2 cellular contexts compared by ENCODE assay signal in the genomic region with DNA sequence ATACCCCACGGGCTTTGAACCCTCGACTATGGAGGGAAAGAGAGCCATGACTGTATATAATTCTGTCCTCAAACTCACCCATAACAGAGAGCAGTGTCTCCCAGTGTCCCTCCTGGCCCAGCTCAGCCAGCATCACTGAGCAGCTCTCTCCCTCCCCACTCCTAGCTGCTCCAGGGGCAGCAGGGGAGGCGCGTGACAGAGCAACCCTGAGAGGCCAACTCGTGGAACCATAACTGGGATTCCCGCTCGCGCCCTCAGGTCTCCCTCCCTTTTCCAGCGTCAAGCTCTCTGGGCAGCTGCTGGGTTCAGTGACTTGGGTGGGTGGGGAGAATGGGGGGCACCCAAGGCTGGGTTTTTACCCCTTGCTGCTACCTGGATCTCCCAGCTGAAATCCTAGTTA.
TF ChIP-seq lines count a peak whose summit lies in the region.

No MANE protein-coding gene starts in this region.

TF ChIP-seq in GM23338, 12 proteins besides CTCF, POLR2A, EP300 and RAD21:
- TF ChIP-seq CREB1 (CRISPR knock-in tag; IDR thresholded peaks at IDR 0.05; ENCODE audit: low read depth) (no peak), POLR2AphosphoS5 (IDR thresholded peaks at IDR 0.05; ENCODE audit: low read depth) (no peak), ZNF331 (CRISPR knock-in tag; IDR thresholded peaks at IDR 0.05; ENCODE audit: low read depth) (no peak), EZH2 (IDR thresholded peaks at IDR 0.05; ENCODE audit: low read depth, unreplicated experiment) (no peak)
- TF ChIP-seq, protein P1, sequence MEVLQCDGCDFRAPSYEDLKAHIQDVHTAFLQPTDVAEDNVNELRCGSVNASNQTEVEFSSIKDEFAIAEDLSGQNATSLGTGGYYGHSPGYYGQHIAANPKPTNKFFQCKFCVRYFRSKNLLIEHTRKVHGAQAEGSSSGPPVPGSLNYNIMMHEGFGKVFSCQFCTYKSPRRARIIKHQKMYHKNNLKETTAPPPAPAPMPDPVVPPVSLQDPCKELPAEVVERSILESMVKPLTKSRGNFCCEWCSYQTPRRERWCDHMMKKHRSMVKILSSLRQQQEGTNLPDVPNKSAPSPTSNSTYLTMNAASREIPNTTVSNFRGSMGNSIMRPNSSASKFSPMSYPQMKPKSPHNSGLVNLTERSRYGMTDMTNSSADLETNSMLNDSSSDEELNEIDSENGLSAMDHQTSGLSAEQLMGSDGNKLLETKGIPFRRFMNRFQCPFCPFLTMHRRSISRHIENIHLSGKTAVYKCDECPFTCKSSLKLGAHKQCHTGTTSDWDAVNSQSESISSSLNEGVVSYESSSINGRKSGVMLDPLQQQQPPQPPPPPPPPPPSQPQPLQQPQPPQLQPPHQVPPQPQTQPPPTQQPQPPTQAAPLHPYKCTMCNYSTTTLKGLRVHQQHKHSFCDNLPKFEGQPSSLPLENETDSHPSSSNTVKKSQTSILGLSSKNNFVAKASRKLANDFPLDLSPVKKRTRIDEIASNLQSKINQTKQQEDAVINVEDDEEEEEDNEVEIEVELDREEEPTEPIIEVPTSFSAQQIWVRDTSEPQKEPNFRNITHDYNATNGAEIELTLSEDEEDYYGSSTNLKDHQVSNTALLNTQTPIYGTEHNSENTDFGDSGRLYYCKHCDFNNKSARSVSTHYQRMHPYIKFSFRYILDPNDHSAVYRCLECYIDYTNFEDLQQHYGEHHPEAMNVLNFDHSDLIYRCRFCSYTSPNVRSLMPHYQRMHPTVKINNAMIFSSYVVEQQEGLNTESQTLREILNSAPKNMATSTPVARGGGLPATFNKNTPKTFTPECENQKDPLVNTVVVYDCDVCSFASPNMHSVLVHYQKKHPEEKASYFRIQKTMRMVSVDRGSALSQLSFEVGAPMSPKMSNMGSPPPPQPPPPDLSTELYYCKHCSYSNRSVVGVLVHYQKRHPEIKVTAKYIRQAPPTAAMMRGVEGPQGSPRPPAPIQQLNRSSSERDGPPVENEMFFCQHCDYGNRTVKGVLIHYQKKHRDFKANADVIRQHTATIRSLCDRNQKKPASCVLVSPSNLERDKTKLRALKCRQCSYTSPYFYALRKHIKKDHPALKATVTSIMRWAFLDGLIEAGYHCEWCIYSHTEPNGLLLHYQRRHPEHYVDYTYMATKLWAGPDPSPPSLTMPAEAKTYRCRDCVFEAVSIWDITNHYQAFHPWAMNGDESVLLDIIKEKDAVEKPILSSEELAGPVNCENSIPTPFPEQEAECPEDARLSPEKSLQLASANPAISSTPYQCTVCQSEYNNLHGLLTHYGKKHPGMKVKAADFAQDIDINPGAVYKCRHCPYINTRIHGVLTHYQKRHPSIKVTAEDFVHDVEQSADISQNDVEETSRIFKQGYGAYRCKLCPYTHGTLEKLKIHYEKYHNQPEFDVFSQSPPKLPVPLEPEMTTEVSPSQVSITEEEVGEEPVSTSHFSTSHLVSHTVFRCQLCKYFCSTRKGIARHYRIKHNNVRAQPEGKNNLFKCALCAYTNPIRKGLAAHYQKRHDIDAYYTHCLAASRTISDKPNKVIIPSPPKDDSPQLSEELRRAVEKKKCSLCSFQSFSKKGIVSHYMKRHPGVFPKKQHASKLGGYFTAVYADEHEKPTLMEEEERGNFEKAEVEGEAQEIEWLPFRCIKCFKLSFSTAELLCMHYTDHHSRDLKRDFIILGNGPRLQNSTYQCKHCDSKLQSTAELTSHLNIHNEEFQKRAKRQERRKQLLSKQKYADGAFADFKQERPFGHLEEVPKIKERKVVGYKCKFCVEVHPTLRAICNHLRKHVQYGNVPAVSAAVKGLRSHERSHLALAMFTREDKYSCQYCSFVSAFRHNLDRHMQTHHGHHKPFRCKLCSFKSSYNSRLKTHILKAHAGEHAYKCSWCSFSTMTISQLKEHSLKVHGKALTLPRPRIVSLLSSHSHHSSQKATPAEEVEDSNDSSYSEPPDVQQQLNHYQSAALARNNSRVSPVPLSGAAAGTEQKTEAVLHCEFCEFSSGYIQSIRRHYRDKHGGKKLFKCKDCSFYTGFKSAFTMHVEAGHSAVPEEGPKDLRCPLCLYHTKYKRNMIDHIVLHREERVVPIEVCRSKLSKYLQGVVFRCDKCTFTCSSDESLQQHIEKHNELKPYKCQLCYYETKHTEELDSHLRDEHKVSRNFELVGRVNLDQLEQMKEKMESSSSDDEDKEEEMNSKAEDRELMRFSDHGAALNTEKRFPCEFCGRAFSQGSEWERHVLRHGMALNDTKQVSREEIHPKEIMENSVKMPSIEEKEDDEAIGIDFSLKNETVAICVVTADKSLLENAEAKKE (CRISPR knock-in tag; IDR thresholded peaks at IDR 0.05), result no peak
- TF ChIP-seq, protein P2, sequence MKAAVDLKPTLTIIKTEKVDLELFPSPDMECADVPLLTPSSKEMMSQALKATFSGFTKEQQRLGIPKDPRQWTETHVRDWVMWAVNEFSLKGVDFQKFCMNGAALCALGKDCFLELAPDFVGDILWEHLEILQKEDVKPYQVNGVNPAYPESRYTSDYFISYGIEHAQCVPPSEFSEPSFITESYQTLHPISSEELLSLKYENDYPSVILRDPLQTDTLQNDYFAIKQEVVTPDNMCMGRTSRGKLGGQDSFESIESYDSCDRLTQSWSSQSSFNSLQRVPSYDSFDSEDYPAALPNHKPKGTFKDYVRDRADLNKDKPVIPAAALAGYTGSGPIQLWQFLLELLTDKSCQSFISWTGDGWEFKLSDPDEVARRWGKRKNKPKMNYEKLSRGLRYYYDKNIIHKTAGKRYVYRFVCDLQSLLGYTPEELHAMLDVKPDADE (IDR thresholded peaks at IDR 0.05), result no peak

TF ChIP-seq in WTC11, 78 proteins besides CTCF, POLR2A, EP300 and RAD21:
- TF ChIP-seq NFATC4 (CRISPR knock-in tag; IDR thresholded peaks at IDR 0.05) (no peak), CBFB (CRISPR knock-in tag; IDR thresholded peaks at IDR 0.05; ENCODE audit: low read depth) (no peak), TEAD1 (CRISPR knock-in tag; IDR thresholded peaks at IDR 0.05) (no peak), RELA (CRISPR knock-in tag; IDR thresholded peaks at IDR 0.05; ENCODE audit: borderline replicate concordance) (no peak), GABPB1 (CRISPR knock-in tag; IDR thresholded peaks at IDR 0.05) (no peak)
- TF ChIP-seq, protein P3, sequence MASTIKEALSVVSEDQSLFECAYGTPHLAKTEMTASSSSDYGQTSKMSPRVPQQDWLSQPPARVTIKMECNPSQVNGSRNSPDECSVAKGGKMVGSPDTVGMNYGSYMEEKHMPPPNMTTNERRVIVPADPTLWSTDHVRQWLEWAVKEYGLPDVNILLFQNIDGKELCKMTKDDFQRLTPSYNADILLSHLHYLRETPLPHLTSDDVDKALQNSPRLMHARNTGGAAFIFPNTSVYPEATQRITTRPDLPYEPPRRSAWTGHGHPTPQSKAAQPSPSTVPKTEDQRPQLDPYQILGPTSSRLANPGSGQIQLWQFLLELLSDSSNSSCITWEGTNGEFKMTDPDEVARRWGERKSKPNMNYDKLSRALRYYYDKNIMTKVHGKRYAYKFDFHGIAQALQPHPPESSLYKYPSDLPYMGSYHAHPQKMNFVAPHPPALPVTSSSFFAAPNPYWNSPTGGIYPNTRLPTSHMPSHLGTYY (CRISPR knock-in tag; IDR thresholded peaks at IDR 0.05), result no peak
- TF ChIP-seq, protein P4, sequence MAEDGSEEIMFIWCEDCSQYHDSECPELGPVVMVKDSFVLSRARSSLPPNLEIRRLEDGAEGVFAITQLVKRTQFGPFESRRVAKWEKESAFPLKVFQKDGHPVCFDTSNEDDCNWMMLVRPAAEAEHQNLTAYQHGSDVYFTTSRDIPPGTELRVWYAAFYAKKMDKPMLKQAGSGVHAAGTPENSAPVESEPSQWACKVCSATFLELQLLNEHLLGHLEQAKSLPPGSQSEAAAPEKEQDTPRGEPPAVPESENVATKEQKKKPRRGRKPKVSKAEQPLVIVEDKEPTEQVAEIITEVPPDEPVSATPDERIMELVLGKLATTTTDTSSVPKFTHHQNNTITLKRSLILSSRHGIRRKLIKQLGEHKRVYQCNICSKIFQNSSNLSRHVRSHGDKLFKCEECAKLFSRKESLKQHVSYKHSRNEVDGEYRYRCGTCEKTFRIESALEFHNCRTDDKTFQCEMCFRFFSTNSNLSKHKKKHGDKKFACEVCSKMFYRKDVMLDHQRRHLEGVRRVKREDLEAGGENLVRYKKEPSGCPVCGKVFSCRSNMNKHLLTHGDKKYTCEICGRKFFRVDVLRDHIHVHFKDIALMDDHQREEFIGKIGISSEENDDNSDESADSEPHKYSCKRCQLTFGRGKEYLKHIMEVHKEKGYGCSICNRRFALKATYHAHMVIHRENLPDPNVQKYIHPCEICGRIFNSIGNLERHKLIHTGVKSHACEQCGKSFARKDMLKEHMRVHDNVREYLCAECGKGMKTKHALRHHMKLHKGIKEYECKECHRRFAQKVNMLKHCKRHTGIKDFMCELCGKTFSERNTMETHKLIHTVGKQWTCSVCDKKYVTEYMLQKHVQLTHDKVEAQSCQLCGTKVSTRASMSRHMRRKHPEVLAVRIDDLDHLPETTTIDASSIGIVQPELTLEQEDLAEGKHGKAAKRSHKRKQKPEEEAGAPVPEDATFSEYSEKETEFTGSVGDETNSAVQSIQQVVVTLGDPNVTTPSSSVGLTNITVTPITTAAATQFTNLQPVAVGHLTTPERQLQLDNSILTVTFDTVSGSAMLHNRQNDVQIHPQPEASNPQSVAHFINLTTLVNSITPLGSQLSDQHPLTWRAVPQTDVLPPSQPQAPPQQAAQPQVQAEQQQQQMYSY (CRISPR knock-in tag; IDR thresholded peaks at IDR 0.05), result no peak
- TF ChIP-seq, protein P5, sequence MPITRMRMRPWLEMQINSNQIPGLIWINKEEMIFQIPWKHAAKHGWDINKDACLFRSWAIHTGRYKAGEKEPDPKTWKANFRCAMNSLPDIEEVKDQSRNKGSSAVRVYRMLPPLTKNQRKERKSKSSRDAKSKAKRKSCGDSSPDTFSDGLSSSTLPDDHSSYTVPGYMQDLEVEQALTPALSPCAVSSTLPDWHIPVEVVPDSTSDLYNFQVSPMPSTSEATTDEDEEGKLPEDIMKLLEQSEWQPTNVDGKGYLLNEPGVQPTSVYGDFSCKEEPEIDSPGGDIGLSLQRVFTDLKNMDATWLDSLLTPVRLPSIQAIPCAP (CRISPR knock-in tag; IDR thresholded peaks at IDR 0.05), result no peak
